ENCODE assay signal across 8 cellular contexts in genomic region chr10:102065561-102066420, GRCh38. TPM values are rescaled to one million over a fixed set of nuclear protein-coding genes. Genes with fewer than 3 reads are reported as not detected.
DNase-seq lines count a peak whose midpoint lies in the region; ATAC-seq, FAIRE-seq and TF ChIP-seq lines count a peak whose summit lies in the region.

No MANE protein-coding gene starts in this region.

- H3K4me2 ChIP-seq in endothelial cell of umbilical vein (ENCODE audit: insufficient read depth, low read length): peak overlapping the region; percentile 60

- BruUV-seq in Caco-2 (replicated peaks; lab: Mats Ljungman, UMichigan) (no TSS peak), endothelial cell of umbilical vein (replicated peaks; lab: Mats Ljungman, UMichigan) (no TSS peak)

- H2AFZ ChIP-seq in endothelial cell of umbilical vein (ENCODE audit: low read depth, low read length): peak overlapping the region; percentile 93

- POLR2A ChIA-PET in Caco-2 (lab: Charles Lee): interaction anchor here (0.6 to 0.9 kb wide), 3 partner anchors 247 to 1362 kb away, joined by 3 to 6 read pairs (median 4); no protein-coding TSS in a partner anchor
- POLR2A ChIA-PET in activated B cell treated with CpG ODN at 0.5 μM for 24 hours (lab: Charles Lee): interaction anchor here (0.9 to 4.0 kb wide), 7 partner anchors 10 to 282 kb away, joined by 3 to 22 read pairs (median 4); partner anchors contain the start of genes ARMH3 and NPM3
- POLR2A ChIA-PET in endothelial cell of umbilical vein (lab: Charles Lee): no interaction called here

- H3K36me3 ChIP-seq in Caco-2 (ENCODE audit: control insufficient read depth, insufficient read depth, low read length) (peaks cover 1% of the 10 kb centered on the region; the same call in 1 of the 2 replicates), endothelial cell of umbilical vein (ENCODE audit: control insufficient read depth in 2 of 2, extremely low read depth in 1 of 2, insufficient read depth in 2 of 2, low read length in 2 of 2) (no peaks in the 10 kb centered on the region), vagina (no peaks in the 10 kb centered on the region)

- no peaks in the 10 kb centered on the region for H3K9me3 ChIP-seq in Caco-2
- H3K9me3 ChIP-seq in endothelial cell of umbilical vein (replicated peaks; ENCODE audit: control insufficient read depth, insufficient read depth, low read length): no peaks in the 10 kb centered on the region
- H3K9me3 ChIP-seq in vagina: no peaks in the 10 kb centered on the region

- no peak for TF ChIP-seq POLR2A in endothelial cell of umbilical vein (IDR thresholded peaks at IDR 0.05; ENCODE audit: low read depth, low read length)
- no peak for TF ChIP-seq POLR2A in vagina (IDR thresholded peaks at IDR 0.05)

- H4K20me1 ChIP-seq in endothelial cell of umbilical vein (replicated peaks; ENCODE audit: control insufficient read depth, extremely low read depth, insufficient read depth, low read length): no peaks in the 10 kb centered on the region

- CTCF ChIA-PET in Caco-2 (lab: Charles Lee): interaction anchor here (0.5 kb wide), 1 partner anchor 150 kb away, joined by 3 read pairs; no protein-coding TSS in a partner anchor
- CTCF ChIA-PET in activated B cell treated with CpG ODN at 0.5 μM for 24 hours (lab: Charles Lee): interaction anchor here (1.2 to 12.4 kb wide), 4 partner anchors 9 to 225 kb away, joined by 3 to 182 read pairs (median 4); partner anchors contain the start of gene KCNIP2
- CTCF ChIA-PET in endothelial cell of umbilical vein (lab: Charles Lee): interaction anchor here (0.7 to 4.4 kb wide), 8 partner anchors 10 to 229 kb away, joined by 3 to 45 read pairs (median 4); no protein-coding TSS in a partner anchor

- H3K4me3 ChIP-seq in Caco-2 (ENCODE audit: low read depth, low read length) (peak overlapping the region; percentile 90), endothelial cell of umbilical vein (replicated peaks in 1 of 3; ENCODE audit: insufficient read depth in 1 of 3, low read depth in 1 of 3, low read length in 3 of 3) (peak overlapping the region; percentile 42 to 89 (median 62)), vagina (peak overlapping the region; percentile 91 to 95)

- H3K9me3 Mint-ChIP-seq in Caco-2 (ENCODE audit: unreplicated experiment): no peaks in the 10 kb centered on the region
- H3K9me3 Mint-ChIP-seq in activated B cell treated with CpG ODN at 0.5 μM for 24 hours: no peaks in the 10 kb centered on the region

- peaks cover 30% of the 10 kb centered on the region for H3K79me2 ChIP-seq in endothelial cell of umbilical vein (ENCODE audit: control insufficient read depth, insufficient read depth, low read length)

- peak; percentile 49 for FAIRE-seq in endothelial cell of umbilical vein (lab: Jason Lieb, UNC)

- no peaks in the 10 kb centered on the region for H3K27me3 Mint-ChIP-seq in Caco-2 (ENCODE audit: insufficient read depth, unreplicated experiment)
- H3K27me3 Mint-ChIP-seq in activated B cell treated with CpG ODN at 0.5 μM for 24 hours: no peaks in the 10 kb centered on the region

- H3K27ac ChIP-seq in endothelial cell of umbilical vein (ENCODE audit: insufficient read depth, low read depth, low read length): peak overlapping the region; percentile 43
- peak overlapping the region; percentile 87 for H3K27ac ChIP-seq in vagina

- no peak for TF ChIP-seq CTCF in Caco-2 (IDR thresholded peaks at IDR 0.05; ENCODE audit: insufficient read depth in 1 of 2, low read depth in 1 of 2, low read length in 1 of 2, severe bottlenecking in 1 of 2, unreplicated experiment in 1 of 2)
- no peak for TF ChIP-seq CTCF in activated B cell treated with CpG ODN at 0.5 μM for 24 hours (IDR thresholded peaks at IDR 0.05)
- TF ChIP-seq CTCF in endothelial cell of umbilical vein (IDR thresholded peaks at IDR 0.05; ENCODE audit: extremely low read depth in 1 of 2, insufficient read depth in 1 of 2, low read depth in 1 of 2, low read length in 2 of 2): no peak
- TF ChIP-seq CTCF in vagina (IDR thresholded peaks at IDR 0.05): no peak

- H3K27me3 ChIP-seq in Caco-2 (replicated peaks; ENCODE audit: control insufficient read depth, insufficient read depth, low read length): no peaks in the 10 kb centered on the region
- no peaks in the 10 kb centered on the region for H3K27me3 ChIP-seq in endothelial cell of umbilical vein (ENCODE audit: control insufficient read depth in 2 of 2, insufficient read depth in 2 of 2, low read length in 2 of 2)
- no peaks in the 10 kb centered on the region for H3K27me3 ChIP-seq in vagina

- peaks cover 13% of the 10 kb centered on the region for H3K4me1 Mint-ChIP-seq in Caco-2 (ENCODE audit: low read depth, unreplicated experiment)
- peaks cover 24% of the 10 kb centered on the region for H3K4me1 Mint-ChIP-seq in activated B cell treated with CpG ODN at 0.5 μM for 24 hours

- H3K36me3 Mint-ChIP-seq in Caco-2 (ENCODE audit: insufficient read depth, unreplicated experiment) (no peaks in the 10 kb centered on the region), activated B cell treated with CpG ODN at 0.5 μM for 24 hours (ENCODE audit: low read depth) (peaks cover 17% of the 10 kb centered on the region)

- ATAC-seq in GM19397 (IDR thresholded peaks at IDR 0.05; ENCODE audit: unreplicated experiment): peak; percentile 29
- ATAC-seq in HG03460 (IDR thresholded peaks at IDR 0.05; ENCODE audit: unreplicated experiment): peak; percentile 16
- peak; percentile 13 for ATAC-seq in activated B cell treated with CpG ODN at 0.5 μM for 24 hours (ENCODE audit: low read depth)

- DNase-seq in Caco-2 (peak in 1 of 2 experiments; percentile 59), activated B cell treated with CpG ODN at 0.5 μM for 24 hours (peak; percentile 32), endothelial cell of umbilical vein (ENCODE audit: low read depth, low spot score) (no peak), mucosa of gallbladder (ENCODE audit: low spot score) (peak; percentile 11), vagina (ENCODE audit: extremely low spot score in 2 of 2) (no peak), 8988T (no peak)

- dilution Hi-C loops in endothelial cell of umbilical vein (cut with MboI; ENCODE audit: extremely low pct_ligation_motif_present, low sequenced_read_pairs): no loop called here

- intact Hi-C loops in Caco-2 (cut with micrococcal nuclease; ENCODE audit: unreplicated experiment): loop anchor here (1.0 to 5.0 kb wide), 2 partner anchors 9 to 67 kb away; partner anchors contain the start of genes ARMH3 and PPRC1
- intact Hi-C loops in activated B cell treated with CpG ODN at 0.5 μM for 24 hours (cut with micrococcal nuclease): loop anchor here (1.0 to 2.0 kb wide), 7 partner anchors 9 to 437 kb away; partner anchors contain the start of genes ACTR1A, ARMH3, NPM3 and OGA
- intact Hi-C loops in endothelial cell of umbilical vein (cut with micrococcal nuclease): loop anchor here (1.0 to 2.0 kb wide), 3 partner anchors 9 to 225 kb away; partner anchors contain the start of gene ARMH3
- intact Hi-C loops in vagina (cut with DNase I): no loop called here

- H3K4me3 Mint-ChIP-seq in Caco-2 (ENCODE audit: unreplicated experiment) (peak overlapping the region; percentile 89), activated B cell treated with CpG ODN at 0.5 μM for 24 hours (peak overlapping the region; percentile 89)

- H3K4me1 ChIP-seq in Caco-2: peaks cover 9% of the 10 kb centered on the region
- peaks cover 14% of the 10 kb centered on the region for H3K4me1 ChIP-seq in endothelial cell of umbilical vein (ENCODE audit: control insufficient read depth, extremely low read depth, insufficient read depth, low read length)
- peaks cover 37% of the 10 kb centered on the region for H3K4me1 ChIP-seq in vagina

- peak overlapping the region; percentile 86 for H3K27ac Mint-ChIP-seq in Caco-2 (ENCODE audit: unreplicated experiment)
- peak overlapping the region; percentile 79 for H3K27ac Mint-ChIP-seq in activated B cell treated with CpG ODN at 0.5 μM for 24 hours

- no peaks in the 10 kb centered on the region for H3K9me1 ChIP-seq in endothelial cell of umbilical vein (replicated peaks; ENCODE audit: control insufficient read depth, extremely low read depth, insufficient read depth, low read length)

- peak overlapping the region; percentile 70 for H3K9ac ChIP-seq in endothelial cell of umbilical vein (replicated peaks; ENCODE audit: extremely low read depth, insufficient read depth, low read length)

RNA-seq across cellular contexts. Expression of gene HPS6, which starts 0.6 kb away (rescaled TPM):
- total RNA-seq in Caco-2 (2022): 18.1 and 19.5 TPM in 2 replicates
- total RNA-seq in activated B cell treated with CpG ODN at 0.5 μM for 24 hours: 22.8 and 23.0 TPM in 2 replicates
- total RNA-seq in endothelial cell of umbilical vein: 18.5 TPM in 2 replicates
- polyA plus RNA-seq in endothelial cell of umbilical vein: 9.3 and 11.6 TPM in 2 replicates
- polyA plus RNA-seq in endothelial cell of umbilical vein (2011; cell fraction: cytosol; rRNA removed): 5.3 and 6.0 TPM in 2 replicates
- 2.9 and 3.0 TPM in 2 replicates for polyA plus RNA-seq in endothelial cell of umbilical vein (2011; cell fraction: nucleus; rRNA removed)
- 10.9 and 12.3 TPM in 2 replicates for polyA plus RNA-seq in endothelial cell of umbilical vein (2012)
- 12.1 and 12.6 TPM in 2 replicates for polyA minus RNA-seq in endothelial cell of umbilical vein
- polyA minus RNA-seq in endothelial cell of umbilical vein (2011; cell fraction: cytosol; rRNA and poly(A)+ RNA removed): 15.7 TPM
- polyA minus RNA-seq in endothelial cell of umbilical vein (2011; cell fraction: nucleus; rRNA and poly(A)+ RNA removed): 3.1 and 3.9 TPM in 2 replicates
- 22.8 TPM for total RNA-seq in mucosa of gallbladder
- total RNA-seq in vagina: 29.7 TPM

RNA-seq across cellular contexts. Expression of gene ARMH3, which starts 9.8 kb away (rescaled TPM):
- total RNA-seq in Caco-2 (2022): 17.4 and 20.0 TPM in 2 replicates
- total RNA-seq in activated B cell treated with CpG ODN at 0.5 μM for 24 hours: 26.8 and 35.4 TPM in 2 replicates
- total RNA-seq in endothelial cell of umbilical vein: 16.6 and 17.6 TPM in 2 replicates
- polyA plus RNA-seq in endothelial cell of umbilical vein: 12.6 and 13.1 TPM in 2 replicates
- polyA plus RNA-seq in endothelial cell of umbilical vein (2011; cell fraction: cytosol; rRNA removed): 11.9 TPM in 2 replicates
- 16.9 and 18.1 TPM in 2 replicates for polyA plus RNA-seq in endothelial cell of umbilical vein (2011; cell fraction: nucleus; rRNA removed)
- polyA plus RNA-seq in endothelial cell of umbilical vein (2012): 14.3 and 14.4 TPM in 2 replicates
- polyA minus RNA-seq in endothelial cell of umbilical vein: 21.4 and 22.7 TPM in 2 replicates
- 7.9 TPM for polyA minus RNA-seq in endothelial cell of umbilical vein (2011; cell fraction: cytosol; rRNA and poly(A)+ RNA removed)
- polyA minus RNA-seq in endothelial cell of umbilical vein (2011; cell fraction: nucleus; rRNA and poly(A)+ RNA removed): 19.2 and 23.5 TPM in 2 replicates
- total RNA-seq in mucosa of gallbladder: 26.4 TPM
- 26.5 TPM for total RNA-seq in vagina

RNA-seq across cellular contexts. Expression of gene LDB1, which starts 54.4 kb away (rescaled TPM):
- total RNA-seq in Caco-2 (2022) (52.3 and 52.4 TPM in 2 replicates), activated B cell treated with CpG ODN at 0.5 μM for 24 hours (54.0 and 61.9 TPM in 2 replicates), endothelial cell of umbilical vein (65.7 and 67.7 TPM in 2 replicates), mucosa of gallbladder (77.8 TPM), vagina (62.6 TPM)
- 137 and 149 TPM in 2 replicates for polyA plus RNA-seq in endothelial cell of umbilical vein
- 73.3 and 78.4 TPM in 2 replicates for polyA plus RNA-seq in endothelial cell of umbilical vein (2011; cell fraction: cytosol; rRNA removed)
- polyA plus RNA-seq in endothelial cell of umbilical vein (2011; cell fraction: nucleus; rRNA removed): 307 and 369 TPM in 2 replicates
- 64.8 and 70.6 TPM in 2 replicates for polyA plus RNA-seq in endothelial cell of umbilical vein (2012)
- polyA minus RNA-seq in endothelial cell of umbilical vein: 153 and 184 TPM in 2 replicates
- 33.7 TPM for polyA minus RNA-seq in endothelial cell of umbilical vein (2011; cell fraction: cytosol; rRNA and poly(A)+ RNA removed)
- 78.4 and 81.0 TPM in 2 replicates for polyA minus RNA-seq in endothelial cell of umbilical vein (2011; cell fraction: nucleus; rRNA and poly(A)+ RNA removed)

Comparison
In these comparisons a context has a peak if more than half of its experiments do, and no peak if none do; other contexts are left out.
1. DNase-seq: peak in activated B cell treated with CpG ODN at 0.5 μM for 24 hours (single experiment) and mucosa of gallbladder (single experiment); none in endothelial cell of umbilical vein (single experiment), vagina (0 of 2) and 8988T (single experiment).
2. Peak in every context shown above with its lines, with median percentiles within 50 percentile points of each other: H3K4me3 ChIP-seq and ATAC-seq.